In genomic region chr17:18499100-18499499, GRCh38 we compare ENCODE assay signal across 8 cellular contexts. TPM values are rescaled to one million over a fixed set of nuclear protein-coding genes. Genes with fewer than 3 reads are reported as not detected.
"Had no signal": no experiment of that assay in that cellular context is flagged by ENCODE, and none has a peak within 500 bp of the region (broad histone marks: within the 10 kb centered on the region; RNA-seq: fewer than 3 reads in every experiment).

No MANE protein-coding gene starts in this region.

RNA-seq across cellular contexts. Expression of gene LGALS9C, which starts 22.5 kb away (rescaled TPM):
- total RNA-seq: OCI-LY7, PC-3, Right ventricle myocardium inferior, Right ventricle myocardium superior, RPMI7951, SJCRH30, SJSA1, SK-MEL-5 had no signal
